In the genomic region with DNA sequence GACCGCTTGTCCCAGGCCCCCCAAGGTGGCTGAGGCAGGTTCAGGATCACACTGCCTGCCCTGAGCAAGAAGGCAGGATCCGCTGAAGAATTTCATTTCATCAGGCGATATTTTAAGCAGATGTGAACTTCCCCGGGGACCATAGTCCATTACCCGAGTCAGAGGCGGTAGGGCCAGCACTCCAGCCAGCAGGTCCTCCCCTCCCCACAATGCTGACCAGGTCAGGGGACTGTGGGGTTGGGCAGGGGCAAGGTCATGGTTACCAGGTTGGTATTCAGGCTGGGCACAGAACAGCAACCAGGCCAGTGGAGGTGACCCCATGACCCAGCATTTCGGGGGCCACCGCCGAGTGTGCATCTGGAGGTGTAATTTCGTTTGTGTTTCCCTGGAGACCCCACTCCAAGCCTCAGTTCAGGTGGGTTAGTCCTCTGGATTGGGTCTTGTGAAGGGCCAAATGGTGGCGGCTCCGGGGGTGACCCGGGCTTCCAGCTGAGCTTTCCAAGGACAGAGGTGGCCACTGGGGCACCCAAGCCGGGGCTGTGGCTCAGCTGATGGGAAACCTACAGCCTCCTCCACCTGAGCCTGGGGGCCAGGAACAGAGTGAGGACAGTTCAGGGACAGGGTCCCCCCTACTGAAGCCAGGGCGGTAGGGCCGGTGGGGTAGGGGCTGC, we compare ENCODE assay signal across 1 cellular context.
TF ChIP-seq lines count a peak whose summit lies in the region.

No MANE protein-coding gene starts in this region.

TF ChIP-seq in HepG2, 621 proteins besides CTCF, POLR2A, EP300 and RAD21:
- TF ChIP-seq NR2F6 (IDR thresholded peaks at IDR 0.05) = peak; percentile 26; the same call in 1 of the 2 replicates
- TF ChIP-seq NR2F6 (CRISPR knock-in tag; IDR thresholded peaks at IDR 0.05) = no peak
- TF ChIP-seq, protein P1, sequence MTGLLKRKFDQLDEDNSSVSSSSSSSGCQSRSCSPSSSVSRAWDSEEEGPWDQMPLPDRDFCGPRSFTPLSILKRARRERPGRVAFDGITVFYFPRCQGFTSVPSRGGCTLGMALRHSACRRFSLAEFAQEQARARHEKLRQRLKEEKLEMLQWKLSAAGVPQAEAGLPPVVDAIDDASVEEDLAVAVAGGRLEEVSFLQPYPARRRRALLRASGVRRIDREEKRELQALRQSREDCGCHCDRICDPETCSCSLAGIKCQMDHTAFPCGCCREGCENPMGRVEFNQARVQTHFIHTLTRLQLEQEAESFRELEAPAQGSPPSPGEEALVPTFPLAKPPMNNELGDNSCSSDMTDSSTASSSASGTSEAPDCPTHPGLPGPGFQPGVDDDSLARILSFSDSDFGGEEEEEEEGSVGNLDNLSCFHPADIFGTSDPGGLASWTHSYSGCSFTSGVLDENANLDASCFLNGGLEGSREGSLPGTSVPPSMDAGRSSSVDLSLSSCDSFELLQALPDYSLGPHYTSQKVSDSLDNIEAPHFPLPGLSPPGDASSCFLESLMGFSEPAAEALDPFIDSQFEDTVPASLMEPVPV (CRISPR knock-in tag; IDR thresholded peaks at IDR 0.05) = peak; percentile 3; the same call in 1 of the 2 replicates
- 0 out of 2 replicates have a peak, but pooled peaks have one; percentile 8 for TF ChIP-seq RXRB (CRISPR knock-in tag; IDR thresholded peaks at IDR 0.05; ENCODE audit: borderline replicate concordance)
- TF ChIP-seq SMARCC2 (IDR thresholded peaks at IDR 0.05) = no peak
- no peak for TF ChIP-seq MBNL3 (CRISPR knock-in tag; conservative IDR thresholded peaks at IDR 0.05)
- TF ChIP-seq ZNF460 (CRISPR knock-in tag; IDR thresholded peaks at IDR 0.05; ENCODE audit: borderline replicate concordance) = no peak
- no peak for TF ChIP-seq HOXA9 (CRISPR knock-in tag; IDR thresholded peaks at IDR 0.05; ENCODE audit: borderline replicate concordance)
- TF ChIP-seq PHF20 (CRISPR knock-in tag; IDR thresholded peaks at IDR 0.05) = no peak
- no peak for TF ChIP-seq ARNT2 (CRISPR knock-in tag; IDR thresholded peaks at IDR 0.05; ENCODE audit: low read depth)
- TF ChIP-seq, protein P2, sequence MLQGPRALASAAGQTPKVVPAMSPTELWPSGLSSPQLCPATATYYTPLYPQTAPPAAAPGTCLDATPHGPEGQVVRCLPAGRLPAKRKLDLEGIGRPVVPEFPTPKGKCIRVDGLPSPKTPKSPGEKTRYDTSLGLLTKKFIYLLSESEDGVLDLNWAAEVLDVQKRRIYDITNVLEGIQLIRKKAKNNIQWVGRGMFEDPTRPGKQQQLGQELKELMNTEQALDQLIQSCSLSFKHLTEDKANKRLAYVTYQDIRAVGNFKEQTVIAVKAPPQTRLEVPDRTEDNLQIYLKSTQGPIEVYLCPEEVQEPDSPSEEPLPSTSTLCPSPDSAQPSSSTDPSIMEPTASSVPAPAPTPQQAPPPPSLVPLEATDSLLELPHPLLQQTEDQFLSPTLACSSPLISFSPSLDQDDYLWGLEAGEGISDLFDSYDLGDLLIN (CRISPR knock-in tag; IDR thresholded peaks at IDR 0.05; ENCODE audit: borderline replicate concordance) = no peak
- no peak for TF ChIP-seq NFIB (CRISPR knock-in tag; IDR thresholded peaks at IDR 0.05; ENCODE audit: borderline replicate concordance)
- no peak for TF ChIP-seq ZNF292 (CRISPR knock-in tag; IDR thresholded peaks at IDR 0.05; ENCODE audit: borderline replicate concordance, low read depth)
- TF ChIP-seq NFKB2 (CRISPR knock-in tag; IDR thresholded peaks at IDR 0.05; ENCODE audit: borderline replicate concordance) = no peak
- TF ChIP-seq, protein P3, sequence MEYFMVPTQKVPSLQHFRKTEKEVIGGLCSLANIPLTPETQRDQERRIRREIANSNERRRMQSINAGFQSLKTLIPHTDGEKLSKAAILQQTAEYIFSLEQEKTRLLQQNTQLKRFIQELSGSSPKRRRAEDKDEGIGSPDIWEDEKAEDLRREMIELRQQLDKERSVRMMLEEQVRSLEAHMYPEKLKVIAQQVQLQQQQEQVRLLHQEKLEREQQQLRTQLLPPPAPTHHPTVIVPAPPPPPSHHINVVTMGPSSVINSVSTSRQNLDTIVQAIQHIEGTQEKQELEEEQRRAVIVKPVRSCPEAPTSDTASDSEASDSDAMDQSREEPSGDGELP (IDR thresholded peaks at IDR 0.05; ENCODE audit: borderline replicate concordance, low read depth) = peak; percentile 38; the same call in 1 of the 2 replicates
- TF ChIP-seq PHB2 (IDR thresholded peaks at IDR 0.05; ENCODE audit: partially characterized antibody) = no peak
- no peak for TF ChIP-seq ZNF776 (CRISPR knock-in tag; IDR thresholded peaks at IDR 0.05)
- 0 out of 2 replicates have a peak, but pooled peaks have one; percentile 7 for TF ChIP-seq HDAC1 (CRISPR knock-in tag; IDR thresholded peaks at IDR 0.05)
- TF ChIP-seq KLF13 (CRISPR knock-in tag; IDR thresholded peaks at IDR 0.05) = no peak
- no peak for TF ChIP-seq ZNF713 (CRISPR knock-in tag; IDR thresholded peaks at IDR 0.05)
- 0 out of 2 replicates have a peak, but pooled peaks have one; percentile 14 for TF ChIP-seq MTA1 (CRISPR knock-in tag; IDR thresholded peaks at IDR 0.05; ENCODE audit: borderline replicate concordance)
- TF ChIP-seq ZFYVE20 (CRISPR knock-in tag; IDR thresholded peaks at IDR 0.05; ENCODE audit: borderline replicate concordance, low read depth) = no peak
- TF ChIP-seq RBM39 (IDR thresholded peaks at IDR 0.05; ENCODE audit: low read depth, low read length, poor library complexity, severe bottlenecking) = peak; percentile 40
- no peak for TF ChIP-seq NR2F2 (IDR thresholded peaks at IDR 0.05; ENCODE audit: borderline replicate concordance, low read depth)
- TF ChIP-seq, protein P4, sequence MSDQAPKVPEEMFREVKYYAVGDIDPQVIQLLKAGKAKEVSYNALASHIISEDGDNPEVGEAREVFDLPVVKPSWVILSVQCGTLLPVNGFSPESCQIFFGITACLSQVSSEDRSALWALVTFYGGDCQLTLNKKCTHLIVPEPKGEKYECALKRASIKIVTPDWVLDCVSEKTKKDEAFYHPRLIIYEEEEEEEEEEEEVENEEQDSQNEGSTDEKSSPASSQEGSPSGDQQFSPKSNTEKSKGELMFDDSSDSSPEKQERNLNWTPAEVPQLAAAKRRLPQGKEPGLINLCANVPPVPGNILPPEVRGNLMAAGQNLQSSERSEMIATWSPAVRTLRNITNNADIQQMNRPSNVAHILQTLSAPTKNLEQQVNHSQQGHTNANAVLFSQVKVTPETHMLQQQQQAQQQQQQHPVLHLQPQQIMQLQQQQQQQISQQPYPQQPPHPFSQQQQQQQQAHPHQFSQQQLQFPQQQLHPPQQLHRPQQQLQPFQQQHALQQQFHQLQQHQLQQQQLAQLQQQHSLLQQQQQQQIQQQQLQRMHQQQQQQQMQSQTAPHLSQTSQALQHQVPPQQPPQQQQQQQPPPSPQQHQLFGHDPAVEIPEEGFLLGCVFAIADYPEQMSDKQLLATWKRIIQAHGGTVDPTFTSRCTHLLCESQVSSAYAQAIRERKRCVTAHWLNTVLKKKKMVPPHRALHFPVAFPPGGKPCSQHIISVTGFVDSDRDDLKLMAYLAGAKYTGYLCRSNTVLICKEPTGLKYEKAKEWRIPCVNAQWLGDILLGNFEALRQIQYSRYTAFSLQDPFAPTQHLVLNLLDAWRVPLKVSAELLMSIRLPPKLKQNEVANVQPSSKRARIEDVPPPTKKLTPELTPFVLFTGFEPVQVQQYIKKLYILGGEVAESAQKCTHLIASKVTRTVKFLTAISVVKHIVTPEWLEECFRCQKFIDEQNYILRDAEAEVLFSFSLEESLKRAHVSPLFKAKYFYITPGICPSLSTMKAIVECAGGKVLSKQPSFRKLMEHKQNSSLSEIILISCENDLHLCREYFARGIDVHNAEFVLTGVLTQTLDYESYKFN (CRISPR knock-in tag; conservative IDR thresholded peaks at IDR 0.05) = no peak
- TF ChIP-seq, protein P5, sequence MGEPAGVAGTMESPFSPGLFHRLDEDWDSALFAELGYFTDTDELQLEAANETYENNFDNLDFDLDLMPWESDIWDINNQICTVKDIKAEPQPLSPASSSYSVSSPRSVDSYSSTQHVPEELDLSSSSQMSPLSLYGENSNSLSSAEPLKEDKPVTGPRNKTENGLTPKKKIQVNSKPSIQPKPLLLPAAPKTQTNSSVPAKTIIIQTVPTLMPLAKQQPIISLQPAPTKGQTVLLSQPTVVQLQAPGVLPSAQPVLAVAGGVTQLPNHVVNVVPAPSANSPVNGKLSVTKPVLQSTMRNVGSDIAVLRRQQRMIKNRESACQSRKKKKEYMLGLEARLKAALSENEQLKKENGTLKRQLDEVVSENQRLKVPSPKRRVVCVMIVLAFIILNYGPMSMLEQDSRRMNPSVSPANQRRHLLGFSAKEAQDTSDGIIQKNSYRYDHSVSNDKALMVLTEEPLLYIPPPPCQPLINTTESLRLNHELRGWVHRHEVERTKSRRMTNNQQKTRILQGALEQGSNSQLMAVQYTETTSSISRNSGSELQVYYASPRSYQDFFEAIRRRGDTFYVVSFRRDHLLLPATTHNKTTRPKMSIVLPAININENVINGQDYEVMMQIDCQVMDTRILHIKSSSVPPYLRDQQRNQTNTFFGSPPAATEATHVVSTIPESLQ (CRISPR knock-in tag; conservative IDR thresholded peaks at IDR 0.05) = no peak
- TF ChIP-seq ZNF816 (CRISPR knock-in tag; IDR thresholded peaks at IDR 0.05; ENCODE audit: borderline replicate concordance) = 0 out of 2 replicates have a peak, but pooled peaks have one; percentile 42
- no peak for TF ChIP-seq NFE2 (CRISPR knock-in tag; IDR thresholded peaks at IDR 0.05)
- TF ChIP-seq HNRNPL (IDR thresholded peaks at IDR 0.05; ENCODE audit: low read depth, low read length) = peak; percentile 54; the same call in 1 of the 2 replicates
- TF ChIP-seq RARA (CRISPR knock-in tag; IDR thresholded peaks at IDR 0.05) = 0 out of 2 replicates have a peak, but pooled peaks have one; percentile 27
- no peak for TF ChIP-seq ZNF510 (CRISPR knock-in tag; IDR thresholded peaks at IDR 0.05; ENCODE audit: low read depth)
- no peak for TF ChIP-seq ZNF160 (CRISPR knock-in tag; IDR thresholded peaks at IDR 0.05)
- TF ChIP-seq ZNF317 (CRISPR knock-in tag; IDR thresholded peaks at IDR 0.05) = no peak
